Comparison of ENCODE assay signal across 9 cellular contexts in the genomic region with DNA sequence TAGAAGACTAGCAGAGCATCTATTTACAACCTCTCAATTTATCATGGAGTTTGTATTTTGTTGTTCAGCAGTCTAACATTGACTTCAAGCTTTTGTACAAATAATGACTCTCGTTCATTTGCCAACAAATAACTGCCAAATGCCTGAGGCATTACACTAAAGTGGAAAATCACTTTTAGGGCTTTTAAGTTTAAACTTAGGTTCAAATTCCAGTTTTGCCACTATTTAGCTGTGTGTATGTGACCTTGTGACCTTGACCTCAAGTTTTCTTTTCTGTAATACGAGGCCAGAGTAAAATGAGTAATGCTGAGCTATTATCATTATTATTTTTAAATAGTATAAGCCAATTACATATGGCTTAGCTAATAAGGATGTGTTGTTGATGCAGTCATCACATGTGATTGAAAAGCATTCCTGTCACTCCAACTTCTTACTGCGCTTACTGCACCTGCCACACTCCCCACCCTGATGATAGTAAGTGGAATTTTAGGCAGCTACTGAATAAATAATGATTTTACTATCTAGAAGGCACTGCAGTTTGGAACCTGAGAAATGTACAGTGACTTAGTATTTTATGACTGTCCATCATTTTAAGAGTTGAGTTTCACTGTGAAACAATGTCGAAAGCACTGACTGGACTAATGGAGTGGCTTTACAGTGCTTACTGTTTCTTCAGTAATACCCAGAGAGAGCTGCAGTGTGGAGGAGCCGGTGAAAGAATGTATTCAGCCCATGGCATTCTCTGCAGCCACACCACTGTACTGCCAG. TPM values are rescaled to one million over a fixed set of nuclear protein-coding genes. Genes with fewer than 3 reads are reported as not detected.
A peak's percentile ranks its signal among the peaks of the same experiment; 100 is the strongest.
DNase-seq lines count a peak whose midpoint lies in the region; ATAC-seq, FAIRE-seq and TF ChIP-seq lines count a peak whose summit lies in the region.
"Had no signal": no experiment of that assay in that cellular context is flagged by ENCODE, and none has a peak within 500 bp of the region (broad histone marks: within the 10 kb centered on the region; RNA-seq: fewer than 3 reads in every experiment).

No MANE protein-coding gene starts in this region.

- in situ Hi-C loops in Panc1 (cut with HindIII; ENCODE audit: low pct_unique_long_range_greater_than_20kb, low sequenced_read_pairs) = no loop called here

- peak overlapping the region; percentile 6 for H3K4me2 ChIP-seq in parathyroid adenoma (ENCODE audit: low read length)

- CTCF ChIA-PET in Panc1 (lab: Charles Lee) = no interaction called here

- H3K9me3 ChIP-seq in Panc1 (ENCODE audit: control insufficient read depth, insufficient read depth, low read depth, low read length) = no peaks in the 10 kb centered on the region
- H3K9me3 ChIP-seq in esophagus (ENCODE audit: control insufficient read depth in 2 of 2, insufficient read depth in 1 of 2, low read depth in 1 of 2, low read length in 1 of 2) = no peaks in the 10 kb centered on the region
- no peaks in the 10 kb centered on the region for H3K9me3 ChIP-seq in parathyroid adenoma (ENCODE audit: control insufficient read depth, low read length)

- no peak for FAIRE-seq in RCC 7860 (lab: Jason Lieb, UNC)

- no peak for ATAC-seq in Panc1

- POLR2A ChIA-PET in Panc1 (lab: Charles Lee) = interaction anchor here (0.6 kb wide), 1 partner anchor 851 kb away, joined by 3 read pairs; no protein-coding TSS in a partner anchor

- TF ChIP-seq CTCF in Panc1 (IDR thresholded peaks at IDR 0.05) = no peak
- TF ChIP-seq CTCF in parathyroid adenoma (IDR thresholded peaks at IDR 0.05) = no peak

- 0 out of 2 replicates have a peak overlapping the region, but pooled peaks have one; percentile 9 for H3K27ac ChIP-seq in Panc1 (ENCODE audit: low read length)
- peak overlapping the region; percentile 4 to 55 for H3K27ac ChIP-seq in esophagus (ENCODE audit: low read depth in 2 of 2, low read length in 1 of 2)
- H3K27ac ChIP-seq in parathyroid adenoma = no peak overlapping the region

- peaks cover 65% of the 10 kb centered on the region for H3K79me2 ChIP-seq in parathyroid adenoma

- DNase-seq in ELR (ENCODE audit: low read depth) = peak; percentile 36
- no peak for DNase-seq in Panc1 (ENCODE audit: low read depth, low spot score)
- DNase-seq in GM19240 (ENCODE audit: insufficient read length, low spot score) = no peak
- no peak for DNase-seq in DMS153 (lab: John Stamatoyannopoulos, UW)
- DNase-seq in T-helper 1 cell = no peak
- DNase-seq in RCC 7860 (ENCODE audit: low spot score) = no peak
- DNase-seq: effector CD8-positive, alpha-beta T cell had no signal

- intact Hi-C loops in Panc1 (cut with micrococcal nuclease; ENCODE audit: unreplicated experiment) = no loop called here

- WGBS in esophagus, 2 donors = 41 to 43% methylated on average over 5 of the region's 5 CpGs

- H2AFZ ChIP-seq in parathyroid adenoma = no peak overlapping the region

- H3K27me3 ChIP-seq in Panc1 (ENCODE audit: control insufficient read depth, insufficient read depth, low read length) (no peaks in the 10 kb centered on the region), esophagus (ENCODE audit: control insufficient read depth in 1 of 2, insufficient read depth in 2 of 2, low read length in 2 of 2) (no peaks in the 10 kb centered on the region), parathyroid adenoma (ENCODE audit: control insufficient read depth, insufficient read depth, low read length) (no peaks in the 10 kb centered on the region)

- peaks cover 21% of the 10 kb centered on the region for H3K4me1 ChIP-seq in Panc1 (ENCODE audit: control insufficient read depth, insufficient read depth, low read length)
- H3K4me1 ChIP-seq in esophagus (ENCODE audit: control insufficient read depth in 2 of 2, insufficient read depth in 2 of 2, low read length in 1 of 2) = peaks cover 2 to 3% of the 10 kb centered on the region in 2 donors
- H3K4me1 ChIP-seq in parathyroid adenoma = peaks cover 12% of the 10 kb centered on the region

- no peaks in the 10 kb centered on the region for H3K36me3 ChIP-seq in Panc1 (ENCODE audit: control insufficient read depth, insufficient read depth, low read length)
- H3K36me3 ChIP-seq in esophagus (ENCODE audit: control insufficient read depth in 2 of 2, insufficient read depth in 2 of 2, low read length in 1 of 2) = no peaks in the 10 kb centered on the region
- no peaks in the 10 kb centered on the region for H3K36me3 ChIP-seq in parathyroid adenoma (ENCODE audit: control insufficient read depth, insufficient read depth, low read length)

- no peak overlapping the region for H3K9ac ChIP-seq in parathyroid adenoma

- no peak overlapping the region for H3K4me3 ChIP-seq in Panc1 (ENCODE audit: low read depth in 2 of 2, low read length in 2 of 2)
- no peak overlapping the region for H3K4me3 ChIP-seq in esophagus (ENCODE audit: low read depth in 1 of 2, low read length in 2 of 2)
- H3K4me3 ChIP-seq in parathyroid adenoma (ENCODE audit: low read depth, low read length) = no peak overlapping the region

- BruUV-seq in Panc1 (replicated peaks; lab: Mats Ljungman, UMichigan) = no TSS peak

RNA-seq across cellular contexts. Expression of a gene that starts 16.3 kb away (rescaled TPM):
- 51.8 TPM for total RNA-seq in Panc1 (2021; ENCODE audit: unreplicated experiment)
- 52.9 TPM for polyA plus RNA-seq in Panc1 (2012; ENCODE audit: insufficient read length)
- polyA plus RNA-seq in esophagus = 10 to 100 TPM; 45.5 to 50.8 TPM

RNA-seq across cellular contexts. Expression of a gene that starts 49.1 kb away (rescaled TPM):
- total RNA-seq in Panc1 (2021; ENCODE audit: unreplicated experiment) = 44.6 TPM
- polyA plus RNA-seq in Panc1 (2012; ENCODE audit: insufficient read length) = 14.6 TPM
- polyA plus RNA-seq in esophagus = 1 to 10 TPM; 5.8 to 9.0 TPM
